Comparison of ENCODE assay signal across 1 cellular context in the genomic region with DNA sequence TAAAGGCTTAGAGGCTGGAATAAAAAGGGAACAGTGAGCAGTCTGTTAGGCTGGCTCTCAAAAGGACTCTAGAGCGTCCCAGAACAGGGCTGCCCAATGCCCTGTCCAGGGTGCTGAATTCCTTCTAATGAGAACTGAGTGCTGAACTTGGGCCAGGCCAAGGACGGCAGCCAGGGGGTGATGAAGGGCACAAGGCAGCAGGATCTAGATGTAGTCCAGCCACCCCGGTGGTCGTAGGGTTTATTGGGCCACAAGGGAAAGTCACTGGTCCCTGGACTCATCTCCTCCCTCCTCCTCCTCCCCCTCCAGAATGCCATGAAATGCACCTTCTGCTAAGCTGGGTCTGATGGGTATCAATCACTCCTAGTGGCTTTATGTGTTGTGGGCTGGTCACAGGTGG.
A peak's percentile ranks its signal among the peaks of the same experiment; 100 is the strongest.
TF ChIP-seq lines count a peak whose summit lies in the region.

No MANE protein-coding gene starts in this region.

TF ChIP-seq in HepG2, 621 proteins besides CTCF, POLR2A, EP300 and RAD21 (continued from another document and continues in another):
- TF ChIP-seq ZFP90 (CRISPR knock-in tag; IDR thresholded peaks at IDR 0.05; ENCODE audit: borderline replicate concordance) (0 out of 2 replicates have a peak, but pooled peaks have one; percentile 72), ZNF263 (CRISPR knock-in tag; IDR thresholded peaks at IDR 0.05) (0 out of 2 replicates have a peak, but pooled peaks have one; percentile 21), ZNF33A (CRISPR knock-in tag; IDR thresholded peaks at IDR 0.05; ENCODE audit: borderline replicate concordance) (no peak), HOXA5 (CRISPR knock-in tag; IDR thresholded peaks at IDR 0.05) (peak; percentile 92), TGIF2 (CRISPR knock-in tag; IDR thresholded peaks at IDR 0.05) (peak; percentile 72; the same call in 1 of the 2 replicates), GPN1 (CRISPR knock-in tag; IDR thresholded peaks at IDR 0.05; ENCODE audit: borderline replicate concordance) (no peak), AHR (CRISPR knock-in tag; IDR thresholded peaks at IDR 0.05) (peak; percentile 79; the same call in 1 of the 2 replicates), SP4 (CRISPR knock-in tag; IDR thresholded peaks at IDR 0.05) (peak; percentile 75), RXRA (CRISPR knock-in tag; IDR thresholded peaks at IDR 0.05) (0 out of 2 replicates have a peak, but pooled peaks have one; percentile 27), ZNF501 (CRISPR knock-in tag; IDR thresholded peaks at IDR 0.05) (0 out of 2 replicates have a peak, but pooled peaks have one; percentile 23), ATRX (CRISPR knock-in tag; IDR thresholded peaks at IDR 0.05; ENCODE audit: borderline replicate concordance) (no peak), MIER3 (CRISPR knock-in tag; IDR thresholded peaks at IDR 0.05; ENCODE audit: borderline replicate concordance) (peak; percentile 49; the same call in 1 of the 2 replicates), ZNF724P (CRISPR knock-in tag; IDR thresholded peaks at IDR 0.05; ENCODE audit: borderline replicate concordance) (no peak), ZFP1 (CRISPR knock-in tag; IDR thresholded peaks at IDR 0.05) (peak; percentile 71; the same call in 1 of the 2 replicates), FLYWCH1 (CRISPR knock-in tag; IDR thresholded peaks at IDR 0.05) (0 out of 2 replicates have a peak, but pooled peaks have one; percentile 47), HOXA3 (CRISPR knock-in tag; IDR thresholded peaks at IDR 0.05) (peak; percentile 28; the same call in 1 of the 2 replicates), SAFB2 (CRISPR knock-in tag; IDR thresholded peaks at IDR 0.05; ENCODE audit: borderline replicate concordance, low read depth) (0 out of 2 replicates have a peak, but pooled peaks have one; percentile 45), ZBTB20 (CRISPR knock-in tag; IDR thresholded peaks at IDR 0.05; ENCODE audit: borderline replicate concordance, low read depth) (peak; percentile 71; the same call in 1 of the 2 replicates), GTF2F1 (IDR thresholded peaks at IDR 0.05; ENCODE audit: low read length) (no peak), TCF7L2 (IDR thresholded peaks at IDR 0.05; ENCODE audit: low read depth, low read length) (no peak), ZNF883 (CRISPR knock-in tag; IDR thresholded peaks at IDR 0.05; ENCODE audit: not compliant biosample characterization) (peak; percentile 64), TBP (CRISPR knock-in tag; IDR thresholded peaks at IDR 0.05) (no peak), IRF2 (CRISPR knock-in tag; IDR thresholded peaks at IDR 0.05) (peak; percentile 79), TSC22D2 (CRISPR knock-in tag; IDR thresholded peaks at IDR 0.05; ENCODE audit: borderline replicate concordance) (peak; percentile 98), GTF3A (CRISPR knock-in tag; conservative IDR thresholded peaks at IDR 0.05) (no peak)
- TF ChIP-seq, protein P1, sequence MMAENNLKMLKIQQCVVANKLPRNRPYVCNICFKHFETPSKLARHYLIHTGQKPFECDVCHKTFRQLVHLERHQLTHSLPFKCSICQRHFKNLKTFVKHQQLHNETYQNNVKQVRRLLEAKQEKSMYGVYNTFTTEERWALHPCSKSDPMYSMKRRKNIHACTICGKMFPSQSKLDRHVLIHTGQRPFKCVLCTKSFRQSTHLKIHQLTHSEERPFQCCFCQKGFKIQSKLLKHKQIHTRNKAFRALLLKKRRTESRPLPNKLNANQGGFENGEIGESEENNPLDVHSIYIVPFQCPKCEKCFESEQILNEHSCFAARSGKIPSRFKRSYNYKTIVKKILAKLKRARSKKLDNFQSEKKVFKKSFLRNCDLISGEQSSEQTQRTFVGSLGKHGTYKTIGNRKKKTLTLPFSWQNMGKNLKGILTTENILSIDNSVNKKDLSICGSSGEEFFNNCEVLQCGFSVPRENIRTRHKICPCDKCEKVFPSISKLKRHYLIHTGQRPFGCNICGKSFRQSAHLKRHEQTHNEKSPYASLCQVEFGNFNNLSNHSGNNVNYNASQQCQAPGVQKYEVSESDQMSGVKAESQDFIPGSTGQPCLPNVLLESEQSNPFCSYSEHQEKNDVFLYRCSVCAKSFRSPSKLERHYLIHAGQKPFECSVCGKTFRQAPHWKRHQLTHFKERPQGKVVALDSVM (CRISPR knock-in tag; IDR thresholded peaks at IDR 0.05) = no peak
- TF ChIP-seq, protein P2, sequence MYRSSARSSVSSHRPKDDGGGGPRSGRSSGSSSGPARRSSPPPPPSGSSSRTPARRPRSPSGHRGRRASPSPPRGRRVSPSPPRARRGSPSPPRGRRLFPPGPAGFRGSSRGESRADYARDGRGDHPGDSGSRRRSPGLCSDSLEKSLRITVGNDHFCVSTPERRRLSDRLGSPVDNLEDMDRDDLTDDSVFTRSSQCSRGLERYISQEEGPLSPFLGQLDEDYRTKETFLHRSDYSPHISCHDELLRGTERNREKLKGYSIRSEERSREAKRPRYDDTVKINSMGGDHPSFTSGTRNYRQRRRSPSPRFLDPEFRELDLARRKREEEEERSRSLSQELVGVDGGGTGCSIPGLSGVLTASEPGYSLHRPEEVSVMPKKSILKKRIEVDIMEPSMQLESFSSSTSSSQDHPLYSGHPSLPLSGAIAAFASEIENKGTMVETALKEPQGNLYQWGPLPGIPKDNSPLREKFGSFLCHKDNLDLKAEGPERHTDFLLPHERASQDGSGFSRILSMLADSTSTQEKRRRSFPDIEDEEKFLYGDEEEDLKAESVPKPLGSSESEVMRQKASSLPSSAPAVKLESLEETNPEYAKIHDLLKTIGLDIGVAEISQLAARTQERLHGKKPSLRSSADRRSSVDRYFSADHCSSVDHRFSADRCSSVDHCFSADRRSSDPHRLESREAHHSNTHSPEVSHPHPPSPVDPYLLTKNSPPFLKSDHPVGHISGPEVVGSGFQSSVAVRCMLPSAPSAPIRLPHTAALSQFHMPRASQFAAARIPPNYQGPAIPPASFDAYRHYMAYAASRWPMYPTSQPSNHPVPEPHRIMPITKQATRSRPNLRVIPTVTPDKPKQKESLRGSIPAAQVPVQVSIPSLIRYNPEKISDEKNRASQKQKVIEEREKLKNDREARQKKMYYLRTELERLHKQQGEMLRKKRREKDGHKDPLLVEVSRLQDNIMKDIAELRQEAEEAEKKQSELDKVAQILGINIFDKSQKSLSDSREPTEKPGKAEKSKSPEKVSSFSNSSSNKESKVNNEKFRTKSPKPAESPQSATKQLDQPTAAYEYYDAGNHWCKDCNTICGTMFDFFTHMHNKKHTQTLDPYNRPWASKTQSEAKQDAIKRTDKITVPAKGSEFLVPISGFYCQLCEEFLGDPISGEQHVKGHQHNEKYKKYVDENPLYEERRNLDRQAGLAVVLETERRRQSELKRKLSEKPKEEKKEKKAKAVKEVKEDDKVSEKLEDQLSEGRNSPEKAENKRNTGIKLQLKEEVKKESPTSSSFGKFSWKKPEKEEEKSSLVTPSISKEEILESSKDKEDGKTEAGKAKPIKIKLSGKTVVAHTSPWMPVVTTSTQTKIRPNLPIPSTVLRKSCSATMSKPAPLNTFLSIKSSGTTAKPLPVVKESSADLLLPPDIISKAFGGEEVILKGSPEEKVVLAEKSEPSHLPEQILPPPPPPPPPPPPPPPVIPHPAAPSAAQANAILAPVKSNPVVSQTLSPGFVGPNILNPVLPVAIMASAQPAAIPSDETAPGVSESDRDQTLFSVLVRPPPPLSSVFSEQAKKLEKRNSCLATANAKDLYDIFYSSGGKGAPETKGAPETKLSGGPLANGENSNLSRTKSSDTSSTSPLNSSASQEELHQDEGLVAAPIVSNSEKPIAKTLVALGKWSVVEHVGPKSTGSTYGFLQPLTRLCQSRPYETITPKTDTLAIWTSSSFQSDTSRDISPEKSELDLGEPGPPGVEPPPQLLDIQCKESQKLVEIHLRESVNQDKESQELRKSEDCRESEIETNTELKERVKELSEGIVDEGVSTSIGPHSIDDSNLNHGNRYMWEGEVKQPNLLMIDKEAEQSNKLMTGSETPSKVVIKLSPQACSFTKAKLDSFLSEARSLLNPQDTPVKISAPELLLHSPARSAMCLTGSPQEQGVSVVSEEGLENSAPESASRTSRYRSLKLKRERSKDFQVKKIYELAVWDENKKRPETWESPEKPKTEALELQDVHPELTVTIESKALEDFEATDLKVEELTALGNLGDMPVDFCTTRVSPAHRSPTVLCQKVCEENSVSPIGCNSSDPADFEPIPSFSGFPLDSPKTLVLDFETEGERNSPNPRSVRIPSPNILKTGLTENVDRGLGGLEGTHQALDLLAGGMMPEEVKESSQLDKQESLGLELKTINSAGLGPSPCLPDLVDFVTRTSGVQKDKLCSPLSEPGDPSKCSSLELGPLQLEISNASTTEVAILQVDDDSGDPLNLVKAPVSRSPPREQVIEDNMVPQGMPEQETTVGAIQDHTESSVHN (CRISPR knock-in tag; IDR thresholded peaks at IDR 0.05) = no peak
- TF ChIP-seq, protein P3, sequence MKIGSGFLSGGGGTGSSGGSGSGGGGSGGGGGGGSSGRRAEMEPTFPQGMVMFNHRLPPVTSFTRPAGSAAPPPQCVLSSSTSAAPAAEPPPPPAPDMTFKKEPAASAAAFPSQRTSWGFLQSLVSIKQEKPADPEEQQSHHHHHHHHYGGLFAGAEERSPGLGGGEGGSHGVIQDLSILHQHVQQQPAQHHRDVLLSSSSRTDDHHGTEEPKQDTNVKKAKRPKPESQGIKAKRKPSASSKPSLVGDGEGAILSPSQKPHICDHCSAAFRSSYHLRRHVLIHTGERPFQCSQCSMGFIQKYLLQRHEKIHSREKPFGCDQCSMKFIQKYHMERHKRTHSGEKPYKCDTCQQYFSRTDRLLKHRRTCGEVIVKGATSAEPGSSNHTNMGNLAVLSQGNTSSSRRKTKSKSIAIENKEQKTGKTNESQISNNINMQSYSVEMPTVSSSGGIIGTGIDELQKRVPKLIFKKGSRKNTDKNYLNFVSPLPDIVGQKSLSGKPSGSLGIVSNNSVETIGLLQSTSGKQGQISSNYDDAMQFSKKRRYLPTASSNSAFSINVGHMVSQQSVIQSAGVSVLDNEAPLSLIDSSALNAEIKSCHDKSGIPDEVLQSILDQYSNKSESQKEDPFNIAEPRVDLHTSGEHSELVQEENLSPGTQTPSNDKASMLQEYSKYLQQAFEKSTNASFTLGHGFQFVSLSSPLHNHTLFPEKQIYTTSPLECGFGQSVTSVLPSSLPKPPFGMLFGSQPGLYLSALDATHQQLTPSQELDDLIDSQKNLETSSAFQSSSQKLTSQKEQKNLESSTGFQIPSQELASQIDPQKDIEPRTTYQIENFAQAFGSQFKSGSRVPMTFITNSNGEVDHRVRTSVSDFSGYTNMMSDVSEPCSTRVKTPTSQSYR (CRISPR knock-in tag; IDR thresholded peaks at IDR 0.05; ENCODE audit: borderline replicate concordance) = peak; percentile 42; the same call in 1 of the 2 replicates
- TF ChIP-seq, protein P4, sequence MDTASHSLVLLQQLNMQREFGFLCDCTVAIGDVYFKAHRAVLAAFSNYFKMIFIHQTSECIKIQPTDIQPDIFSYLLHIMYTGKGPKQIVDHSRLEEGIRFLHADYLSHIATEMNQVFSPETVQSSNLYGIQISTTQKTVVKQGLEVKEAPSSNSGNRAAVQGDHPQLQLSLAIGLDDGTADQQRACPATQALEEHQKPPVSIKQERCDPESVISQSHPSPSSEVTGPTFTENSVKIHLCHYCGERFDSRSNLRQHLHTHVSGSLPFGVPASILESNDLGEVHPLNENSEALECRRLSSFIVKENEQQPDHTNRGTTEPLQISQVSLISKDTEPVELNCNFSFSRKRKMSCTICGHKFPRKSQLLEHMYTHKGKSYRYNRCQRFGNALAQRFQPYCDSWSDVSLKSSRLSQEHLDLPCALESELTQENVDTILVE (CRISPR knock-in tag; IDR thresholded peaks at IDR 0.05) = peak; percentile 87
- TF ChIP-seq, protein P5, sequence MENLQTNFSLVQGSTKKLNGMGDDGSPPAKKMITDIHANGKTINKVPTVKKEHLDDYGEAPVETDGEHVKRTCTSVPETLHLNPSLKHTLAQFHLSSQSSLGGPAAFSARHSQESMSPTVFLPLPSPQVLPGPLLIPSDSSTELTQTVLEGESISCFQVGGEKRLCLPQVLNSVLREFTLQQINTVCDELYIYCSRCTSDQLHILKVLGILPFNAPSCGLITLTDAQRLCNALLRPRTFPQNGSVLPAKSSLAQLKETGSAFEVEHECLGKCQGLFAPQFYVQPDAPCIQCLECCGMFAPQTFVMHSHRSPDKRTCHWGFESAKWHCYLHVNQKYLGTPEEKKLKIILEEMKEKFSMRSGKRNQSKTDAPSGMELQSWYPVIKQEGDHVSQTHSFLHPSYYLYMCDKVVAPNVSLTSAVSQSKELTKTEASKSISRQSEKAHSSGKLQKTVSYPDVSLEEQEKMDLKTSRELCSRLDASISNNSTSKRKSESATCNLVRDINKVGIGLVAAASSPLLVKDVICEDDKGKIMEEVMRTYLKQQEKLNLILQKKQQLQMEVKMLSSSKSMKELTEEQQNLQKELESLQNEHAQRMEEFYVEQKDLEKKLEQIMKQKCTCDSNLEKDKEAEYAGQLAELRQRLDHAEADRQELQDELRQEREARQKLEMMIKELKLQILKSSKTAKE (CRISPR knock-in tag; IDR thresholded peaks at IDR 0.05; ENCODE audit: borderline replicate concordance) = no peak
- TF ChIP-seq, protein P6, sequence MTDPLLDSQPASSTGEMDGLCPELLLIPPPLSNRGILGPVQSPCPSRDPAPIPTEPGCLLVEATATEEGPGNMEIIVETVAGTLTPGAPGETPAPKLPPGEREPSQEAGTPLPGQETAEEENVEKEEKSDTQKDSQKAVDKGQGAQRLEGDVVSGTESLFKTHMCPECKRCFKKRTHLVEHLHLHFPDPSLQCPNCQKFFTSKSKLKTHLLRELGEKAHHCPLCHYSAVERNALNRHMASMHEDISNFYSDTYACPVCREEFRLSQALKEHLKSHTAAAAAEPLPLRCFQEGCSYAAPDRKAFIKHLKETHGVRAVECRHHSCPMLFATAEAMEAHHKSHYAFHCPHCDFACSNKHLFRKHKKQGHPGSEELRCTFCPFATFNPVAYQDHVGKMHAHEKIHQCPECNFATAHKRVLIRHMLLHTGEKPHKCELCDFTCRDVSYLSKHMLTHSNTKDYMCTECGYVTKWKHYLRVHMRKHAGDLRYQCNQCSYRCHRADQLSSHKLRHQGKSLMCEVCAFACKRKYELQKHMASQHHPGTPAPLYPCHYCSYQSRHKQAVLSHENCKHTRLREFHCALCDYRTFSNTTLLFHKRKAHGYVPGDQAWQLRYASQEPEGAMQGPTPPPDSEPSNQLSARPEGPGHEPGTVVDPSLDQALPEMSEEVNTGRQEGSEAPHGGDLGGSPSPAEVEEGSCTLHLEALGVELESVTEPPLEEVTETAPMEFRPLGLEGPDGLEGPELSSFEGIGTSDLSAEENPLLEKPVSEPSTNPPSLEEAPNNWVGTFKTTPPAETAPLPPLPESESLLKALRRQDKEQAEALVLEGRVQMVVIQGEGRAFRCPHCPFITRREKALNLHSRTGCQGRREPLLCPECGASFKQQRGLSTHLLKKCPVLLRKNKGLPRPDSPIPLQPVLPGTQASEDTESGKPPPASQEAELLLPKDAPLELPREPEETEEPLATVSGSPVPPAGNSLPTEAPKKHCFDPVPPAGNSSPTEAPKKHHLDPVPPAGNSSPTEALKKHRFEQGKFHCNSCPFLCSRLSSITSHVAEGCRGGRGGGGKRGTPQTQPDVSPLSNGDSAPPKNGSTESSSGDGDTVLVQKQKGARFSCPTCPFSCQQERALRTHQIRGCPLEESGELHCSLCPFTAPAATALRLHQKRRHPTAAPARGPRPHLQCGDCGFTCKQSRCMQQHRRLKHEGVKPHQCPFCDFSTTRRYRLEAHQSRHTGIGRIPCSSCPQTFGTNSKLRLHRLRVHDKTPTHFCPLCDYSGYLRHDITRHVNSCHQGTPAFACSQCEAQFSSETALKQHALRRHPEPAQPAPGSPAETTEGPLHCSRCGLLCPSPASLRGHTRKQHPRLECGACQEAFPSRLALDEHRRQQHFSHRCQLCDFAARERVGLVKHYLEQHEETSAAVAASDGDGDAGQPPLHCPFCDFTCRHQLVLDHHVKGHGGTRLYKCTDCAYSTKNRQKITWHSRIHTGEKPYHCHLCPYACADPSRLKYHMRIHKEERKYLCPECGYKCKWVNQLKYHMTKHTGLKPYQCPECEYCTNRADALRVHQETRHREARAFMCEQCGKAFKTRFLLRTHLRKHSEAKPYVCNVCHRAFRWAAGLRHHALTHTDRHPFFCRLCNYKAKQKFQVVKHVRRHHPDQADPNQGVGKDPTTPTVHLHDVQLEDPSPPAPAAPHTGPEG (CRISPR knock-in tag; IDR thresholded peaks at IDR 0.05) = peak; percentile 50; the same call in 1 of the 2 replicates
